In the genomic region with DNA sequence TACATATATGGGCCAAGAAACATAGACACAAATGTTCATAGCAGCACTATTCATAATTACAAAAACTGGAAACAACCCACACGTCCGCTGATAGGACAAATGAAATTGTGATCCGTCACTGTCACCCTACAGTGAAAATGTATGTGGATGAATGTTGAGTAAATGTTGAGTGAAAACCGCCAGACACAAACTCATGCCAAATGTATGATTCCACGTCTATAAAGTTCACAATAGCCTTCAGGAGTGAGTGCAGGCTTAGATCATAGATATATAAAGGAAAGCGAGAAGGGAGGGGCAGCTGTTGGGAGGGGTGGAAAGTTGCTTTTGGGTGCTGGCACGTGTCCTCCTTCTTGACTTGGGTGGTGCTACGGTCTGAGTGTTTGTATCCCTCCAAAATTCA, we compare ENCODE assay signal across 24 cellular contexts. TPM values are rescaled to one million over a fixed set of nuclear protein-coding genes. Genes with fewer than 3 reads are reported as not detected.
DNase-seq lines count a peak whose midpoint lies in the region; ATAC-seq and TF ChIP-seq lines count a peak whose summit lies in the region.
"Had no signal": no experiment of that assay in that cellular context is flagged by ENCODE, and none has a peak within 500 bp of the region (broad histone marks: within the 10 kb centered on the region; RNA-seq: fewer than 3 reads in every experiment).

No MANE protein-coding gene starts in this region.

- H3K9me3 ChIP-seq in ascending aorta (no peaks in the 10 kb centered on the region), osteoblast (ENCODE audit: low read depth, low read length) (no peaks in the 10 kb centered on the region)
- H3K9me3 ChIP-seq: BLaER1 treated with 17β-estradiol and CSF1 and Interleukin-3, amounts not matched to agents 10 nM and 100 nM; SJSA1 had no signal

- no peaks in the 10 kb centered on the region for H3K36me3 ChIP-seq in ascending aorta
- H3K36me3 ChIP-seq in osteoblast (ENCODE audit: insufficient read depth, low read length): no peaks in the 10 kb centered on the region
- H3K36me3 ChIP-seq: BLaER1 treated with 17β-estradiol and CSF1 and Interleukin-3, amounts not matched to agents 10 nM and 100 nM; SJSA1 had no signal

- H3K27me3 Mint-ChIP-seq in activated naive CD8-positive, alpha-beta T cell treated with anti-CD3 and anti-CD28 coated beads for 36 hours: peaks cover 3% of the 10 kb centered on the region

- H3K4me3 ChIP-seq in ascending aorta (no peak overlapping the region), osteoblast (ENCODE audit: insufficient read depth, low read length) (no peak overlapping the region)
- H3K4me3 ChIP-seq: BLaER1 treated with 17β-estradiol and CSF1 and Interleukin-3, amounts not matched to agents 10 nM and 100 nM; GM23338; SJSA1 had no signal

- TF ChIP-seq CTCF in ascending aorta (IDR thresholded peaks at IDR 0.05) (no peak), osteoblast (IDR thresholded peaks at IDR 0.05; ENCODE audit: extremely low read depth, low read depth, low read length) (no peak)

- no peaks in the 10 kb centered on the region for H3K27me3 ChIP-seq in ascending aorta
- no peaks in the 10 kb centered on the region for H3K27me3 ChIP-seq in osteoblast (ENCODE audit: insufficient read depth, low read length)
- H3K27me3 ChIP-seq: SJSA1 had no signal

- ATAC-seq in HG03196 (IDR thresholded peaks at IDR 0.05; ENCODE audit: unreplicated experiment): no peak
- ATAC-seq: GM23338, Right ventricle myocardium inferior had no signal

- H3K4me2 ChIP-seq in osteoblast (ENCODE audit: insufficient read depth, low read length): no peak overlapping the region
- H3K4me2 ChIP-seq: BLaER1 treated with 17β-estradiol and CSF1 and Interleukin-3, amounts not matched to agents 10 nM and 100 nM; GM23338; KMS-11 had no signal

- no peaks in the 10 kb centered on the region for H4K20me1 ChIP-seq in osteoblast (ENCODE audit: insufficient read depth, low read length)
- H4K20me1 ChIP-seq: BLaER1 treated with 17β-estradiol and CSF1 and Interleukin-3, amounts not matched to agents 10 nM and 100 nM had no signal

- H3K27ac Mint-ChIP-seq in activated naive CD8-positive, alpha-beta T cell treated with anti-CD3 and anti-CD28 coated beads for 36 hours: no peak overlapping the region

- DNase-seq in Daoy (ENCODE audit: low read depth): peak; percentile 55
- DNase-seq in ascending aorta (ENCODE audit: low spot score in 2 of 2): no peak
- peak; percentile 40 for DNase-seq in epithelial cell of prostate (ENCODE audit: low read depth, low spot score)
- no peak for DNase-seq in osteoblast (ENCODE audit: insufficient read length, low spot score, missing footprints)
- DNase-seq in GM19238 (ENCODE audit: insufficient read length, low spot score): no peak
- DNase-seq in activated naive CD8-positive, alpha-beta T cell treated with anti-CD3 and anti-CD28 coated beads for 36 hours: no peak
- DNase-seq in middle frontal gyrus (ENCODE audit: extremely low spot score, low spot score): no peak
- DNase-seq: AML-193; CD4-positive, alpha-beta memory T cell; COR-L47; H9; IMR-90; MM.1S; NCI-H446; NCI-H524 treated with DMSO at 0.1 percent for 48 hours; NCI-H774 had no signal

- H3K79me2 ChIP-seq in osteoblast (ENCODE audit: insufficient read depth, low read length): no peaks in the 10 kb centered on the region

- H3K4me1 Mint-ChIP-seq in activated naive CD8-positive, alpha-beta T cell treated with anti-CD3 and anti-CD28 coated beads for 36 hours: peaks cover 3% of the 10 kb centered on the region

- H3K9me3 Mint-ChIP-seq in activated naive CD8-positive, alpha-beta T cell treated with anti-CD3 and anti-CD28 coated beads for 36 hours: no peaks in the 10 kb centered on the region
- H3K9me3 Mint-ChIP-seq: CD4-positive, alpha-beta memory T cell; GM23338; H9 had no signal

- no peak overlapping the region for H3K4me3 Mint-ChIP-seq in activated naive CD8-positive, alpha-beta T cell treated with anti-CD3 and anti-CD28 coated beads for 36 hours
- H3K4me3 Mint-ChIP-seq: CD4-positive, alpha-beta memory T cell; GM23338; H9 had no signal

- H3K27ac ChIP-seq in ascending aorta: peak overlapping the region; percentile 17 to 19
- peak overlapping the region; percentile 34 for H3K27ac ChIP-seq in epithelial cell of prostate
- H3K27ac ChIP-seq in osteoblast (ENCODE audit: low read depth, low read length): peak overlapping the region; percentile 30
- H3K27ac ChIP-seq: BLaER1 treated with 17β-estradiol and CSF1 and Interleukin-3, amounts not matched to agents 10 nM and 100 nM; KMS-11; SJSA1 had no signal

- no peaks in the 10 kb centered on the region for H3K36me3 Mint-ChIP-seq in activated naive CD8-positive, alpha-beta T cell treated with anti-CD3 and anti-CD28 coated beads for 36 hours
- H3K36me3 Mint-ChIP-seq: CD4-positive, alpha-beta memory T cell had no signal

- intact Hi-C loops in ascending aorta (cut with DNase I): no loop called here

- H2AFZ ChIP-seq in osteoblast (ENCODE audit: low read length): no peak overlapping the region
- H2AFZ ChIP-seq: GM23338 had no signal

- no peaks in the 10 kb centered on the region for H3K4me1 ChIP-seq in ascending aorta
- H3K4me1 ChIP-seq in osteoblast (ENCODE audit: insufficient read depth, low read length): peaks cover 7% of the 10 kb centered on the region
- H3K4me1 ChIP-seq: SJSA1 had no signal

RNA-seq across cellular contexts. Expression of gene DBX1, which starts 33.6 kb away (rescaled TPM):
- not detected in 2 replicates for total RNA-seq in Daoy (2014; rRNA removed; shearing (Covaris generic))
- total RNA-seq in ascending aorta (not detected), osteoblast (not detected in 2 replicates)
- total RNA-seq in activated naive CD8-positive, alpha-beta T cell treated with anti-CD3 and anti-CD28 coated beads for 36 hours: not detected
- total RNA-seq: A172; CD4-positive, alpha-beta memory T cell; GM23338; IMR-90; Right ventricle myocardium inferior; RPMI7951; SJSA1 had no signal

Comparison
In these comparisons a context has a peak if more than half of its experiments do, and no peak if none do; other contexts are left out.
1. DNase-seq: peak in Daoy (single experiment) and epithelial cell of prostate (single experiment); none in ascending aorta (0 of 2), osteoblast (single experiment), GM19238 (single experiment), activated naive CD8-positive, alpha-beta T cell treated with anti-CD3 and anti-CD28 coated beads for 36 hours (single experiment) and middle frontal gyrus (single experiment).
2. Peak in every context shown above with its lines, with median percentiles within 50 percentile points of each other: H3K27ac ChIP-seq.